9 cellular contexts compared by ENCODE assay signal in the genomic region with DNA sequence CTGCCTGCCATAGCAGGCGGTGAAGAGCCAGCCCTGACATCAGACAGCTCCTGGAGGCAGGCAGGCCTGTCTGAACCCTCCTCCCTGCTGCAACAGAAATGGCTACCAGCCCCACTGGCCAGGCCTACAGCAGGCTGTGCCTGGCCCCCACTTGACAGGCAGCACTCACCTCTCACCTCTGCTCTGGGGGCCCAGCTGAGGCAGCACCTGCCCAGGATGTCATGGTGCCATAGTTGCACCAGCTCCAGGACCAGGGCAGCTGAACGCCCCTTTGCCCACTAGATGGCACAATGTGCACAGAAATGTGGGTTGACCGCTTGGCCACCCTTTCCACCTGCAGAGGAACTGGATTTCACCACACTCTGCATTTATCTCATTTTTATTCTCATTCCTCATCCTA. TPM values are rescaled to one million over a fixed set of nuclear protein-coding genes. Genes with fewer than 3 reads are reported as not detected.
DNase-seq lines count a peak whose midpoint lies in the region; ATAC-seq and TF ChIP-seq lines count a peak whose summit lies in the region.
"Had no signal": no experiment of that assay in that cellular context is flagged by ENCODE, and none has a peak within 500 bp of the region (broad histone marks: within the 10 kb centered on the region; RNA-seq: fewer than 3 reads in every experiment).

No MANE protein-coding gene starts in this region.

- ATAC-seq in Panc1: peak; percentile 86
- peak; percentile 82 to 90 for ATAC-seq in activated T-cell treated with anti-CD3 and anti-CD28 coated beads, Interleukin-2, amount 50 U/mL, for 4 hours

- peaks cover 6% of the 10 kb centered on the region for H3K36me3 Mint-ChIP-seq in activated T-cell treated with anti-CD3 and anti-CD28 coated beads, Interleukin-2, amount 50 U/mL, for 4 hours (ENCODE audit: insufficient read depth)

- H4K20me1 ChIP-seq in fibroblast of lung (ENCODE audit: control insufficient read depth, extremely low read depth, insufficient read depth, low read length): no peaks in the 10 kb centered on the region

- no peaks in the 10 kb centered on the region for H3K27me3 Mint-ChIP-seq in activated T-cell treated with anti-CD3 and anti-CD28 coated beads, Interleukin-2, amount 50 U/mL, for 4 hours (ENCODE audit: low read depth)

- BruUV-seq in Panc1 (replicated peaks; lab: Mats Ljungman, UMichigan): no TSS peak

- no peaks in the 10 kb centered on the region for H3K9me3 Mint-ChIP-seq in activated T-cell treated with anti-CD3 and anti-CD28 coated beads, Interleukin-2, amount 50 U/mL, for 4 hours

- POLR2A ChIA-PET in Panc1 (lab: Charles Lee): interaction anchor here (0.6 to 0.7 kb wide), 2 partner anchors 33 to 130 kb away, joined by 3 read pairs; no protein-coding TSS in a partner anchor

- H2AFZ ChIP-seq in fibroblast of lung (ENCODE audit: low read length): no peak overlapping the region

- no peak overlapping the region for H3K27ac ChIP-seq in Panc1 (ENCODE audit: low read length)
- no peak overlapping the region for H3K27ac ChIP-seq in fibroblast of lung (ENCODE audit: insufficient read depth, low read length)
- no peak overlapping the region for H3K27ac ChIP-seq in neutrophil

- TF ChIP-seq CTCF in Panc1 (IDR thresholded peaks at IDR 0.05): peak; percentile 82
- peak; percentile 69 to 79 for TF ChIP-seq CTCF in fibroblast of lung (conservative IDR thresholded peaks at IDR 0.05 in 1 of 2, IDR thresholded peaks at IDR 0.05 in 1 of 2; ENCODE audit: low read depth in 1 of 2, low read length in 2 of 2)
- peak; percentile 80 for TF ChIP-seq CTCF in neutrophil (IDR thresholded peaks at IDR 0.05)

- no peaks in the 10 kb centered on the region for H3K4me1 ChIP-seq in Panc1 (ENCODE audit: control insufficient read depth, insufficient read depth, low read length)
- no peaks in the 10 kb centered on the region for H3K4me1 ChIP-seq in fibroblast of lung (ENCODE audit: control insufficient read depth, extremely low read depth, insufficient read depth, low read length)
- peaks cover 2 to 5% of the 10 kb centered on the region in 2 experiments for H3K4me1 ChIP-seq in neutrophil (ENCODE audit: control insufficient read depth in 1 of 2, insufficient read depth in 1 of 2, low read depth in 1 of 2, low read length in 1 of 2)

- H3K4me1 Mint-ChIP-seq in activated T-cell treated with anti-CD3 and anti-CD28 coated beads, Interleukin-2, amount 50 U/mL, for 4 hours (ENCODE audit: low read depth): no peaks in the 10 kb centered on the region

- CTCF ChIA-PET in Panc1 (lab: Charles Lee): interaction anchor here (0.5 to 0.8 kb wide), 5 partner anchors 13 to 241 kb away, joined by 3 to 7 read pairs (median 6); no protein-coding TSS in a partner anchor

- H3K9ac ChIP-seq in fibroblast of lung (ENCODE audit: insufficient read depth, low read length): no peak overlapping the region

- DNase-seq in NCI-H187 (lab: John Stamatoyannopoulos, UW): peak; percentile 10 to 33
- no peak for DNase-seq in NCI-H187 treated with DMSO at 0.1 percent for 48 hours (lab: John Stamatoyannopoulos, UW)
- DNase-seq in HUDEP-2 (lab: John Stamatoyannopoulos, UW; ENCODE audit: unreplicated experiment in 76 of 76): peak in 67 of 76 experiments; percentile 13 to 83 (median 64)
- no peak for DNase-seq in Panc1 (ENCODE audit: low read depth, low spot score)
- DNase-seq in activated T-cell treated with anti-CD3 and anti-CD28 coated beads, Interleukin-2, amount 50 U/mL, for 4 hours: peak; percentile 73
- peak; percentile 53 to 72 for DNase-seq in fibroblast of lung (ENCODE audit: low read depth in 2 of 2)
- DNase-seq in superior temporal gyrus (ENCODE audit: extremely low spot score): peak; percentile 89

- no peaks in the 10 kb centered on the region for H3K27me3 ChIP-seq in Panc1 (ENCODE audit: control insufficient read depth, insufficient read depth, low read length)
- H3K27me3 ChIP-seq in fibroblast of lung (ENCODE audit: control insufficient read depth, insufficient read depth, low read length): no peaks in the 10 kb centered on the region
- no peaks in the 10 kb centered on the region for H3K27me3 ChIP-seq in neutrophil
- H3K27me3 ChIP-seq: BLaER1 treated with 17β-estradiol and CSF1 and Interleukin-3, amounts not matched to agents 10 nM and 100 nM had no signal

- H3K36me3 ChIP-seq in Panc1 (ENCODE audit: control insufficient read depth, insufficient read depth, low read length) (no peaks in the 10 kb centered on the region), fibroblast of lung (ENCODE audit: control insufficient read depth, insufficient read depth, low read length) (no peaks in the 10 kb centered on the region), neutrophil (no peaks in the 10 kb centered on the region)

- intact Hi-C loops in Panc1 (cut with micrococcal nuclease; ENCODE audit: unreplicated experiment): loop anchor here (1.0 to 10.0 kb wide), 3 partner anchors 55 to 241 kb away; a partner anchor contains a TSS

- no peak overlapping the region for H3K4me2 ChIP-seq in fibroblast of lung (ENCODE audit: extremely low read depth, insufficient read depth, low read length)

- H3K4me3 ChIP-seq in Panc1 (ENCODE audit: low read depth in 2 of 2, low read length in 2 of 2) (no peak overlapping the region), fibroblast of lung (replicated peaks in 1 of 4; ENCODE audit: control extremely low read depth in 1 of 4, insufficient read depth in 1 of 4, low read depth in 3 of 4, low read length in 4 of 4) (no peak overlapping the region), neutrophil (ENCODE audit: low read depth in 1 of 2, low read length in 1 of 2) (no peak overlapping the region)
- H3K4me3 ChIP-seq: BLaER1 treated with 17β-estradiol and CSF1 and Interleukin-3, amounts not matched to agents 10 nM and 100 nM had no signal

- in situ Hi-C loops in Panc1 (cut with HindIII; ENCODE audit: low pct_unique_long_range_greater_than_20kb, low sequenced_read_pairs): no loop called here

- H3K9me3 ChIP-seq in Panc1 (ENCODE audit: control insufficient read depth, insufficient read depth, low read depth, low read length) (no peaks in the 10 kb centered on the region), fibroblast of lung (ENCODE audit: control insufficient read depth, insufficient read depth, low read depth, low read length) (no peaks in the 10 kb centered on the region), neutrophil (no peaks in the 10 kb centered on the region)
- H3K9me3 ChIP-seq: BLaER1 treated with 17β-estradiol and CSF1 and Interleukin-3, amounts not matched to agents 10 nM and 100 nM had no signal

- no peak overlapping the region for H3K4me3 Mint-ChIP-seq in activated T-cell treated with anti-CD3 and anti-CD28 coated beads, Interleukin-2, amount 50 U/mL, for 4 hours

- no peaks in the 10 kb centered on the region for H3K79me2 ChIP-seq in fibroblast of lung (ENCODE audit: control insufficient read depth, insufficient read depth, low read length)

RNA-seq across cellular contexts. Expression of a gene that starts 30.6 kb away (rescaled TPM):
- total RNA-seq in Panc1 (2021; ENCODE audit: unreplicated experiment): 82.0 TPM
- 80.3 TPM for polyA plus RNA-seq in Panc1 (2012; ENCODE audit: insufficient read length)
- 10 to 100 TPM; 51.0 to 87.9 (median 56.6) TPM for total RNA-seq in activated T-cell treated with anti-CD3 and anti-CD28 coated beads, Interleukin-2, amount 50 U/mL, for 4 hours
- total RNA-seq in fibroblast of lung: 53.7 and 60.6 TPM in 2 replicates
- polyA plus RNA-seq in fibroblast of lung: 36.2 and 51.9 TPM in 2 replicates
- 64.9 and 96.3 TPM in 2 replicates for polyA plus RNA-seq in fibroblast of lung (2012)
- 13.2 and 13.9 TPM in 2 replicates for polyA minus RNA-seq in fibroblast of lung (ENCODE audit: low replicate concordance)

RNA-seq across cellular contexts. Expression of a gene that starts 30.7 kb away (rescaled TPM):
- total RNA-seq in Panc1 (2021; ENCODE audit: unreplicated experiment): 54.1 TPM
- polyA plus RNA-seq in Panc1 (2012; ENCODE audit: insufficient read length): 81.4 TPM
- total RNA-seq in activated T-cell treated with anti-CD3 and anti-CD28 coated beads, Interleukin-2, amount 50 U/mL, for 4 hours: 10 to 100 TPM; 17.4 to 22.6 (median 17.5) TPM
- 22.9 and 42.1 TPM in 2 replicates for total RNA-seq in fibroblast of lung
- 32.2 and 47.6 TPM in 2 replicates for polyA plus RNA-seq in fibroblast of lung
- 22.8 and 29.5 TPM in 2 replicates for polyA plus RNA-seq in fibroblast of lung (2012)
- 126 and 162 TPM in 2 replicates for polyA minus RNA-seq in fibroblast of lung (ENCODE audit: low replicate concordance)

Comparison
In these comparisons a context has a peak if more than half of its experiments do, and no peak if none do; other contexts are left out.
1. DNase-seq: peak in NCI-H187 (2 of 2), HUDEP-2 (67 of 76), activated T-cell treated with anti-CD3 and anti-CD28 coated beads, Interleukin-2, amount 50 U/mL, for 4 hours (single experiment), fibroblast of lung (2 of 2) and superior temporal gyrus (single experiment); none in NCI-H187 treated with DMSO at 0.1 percent for 48 hours (single experiment) and Panc1 (single experiment).
2. Peak in every context shown above with its lines, with median percentiles within 50 percentile points of each other: CTCF ChIP-seq.